9 cellular contexts compared by ENCODE assay signal in the genomic region with DNA sequence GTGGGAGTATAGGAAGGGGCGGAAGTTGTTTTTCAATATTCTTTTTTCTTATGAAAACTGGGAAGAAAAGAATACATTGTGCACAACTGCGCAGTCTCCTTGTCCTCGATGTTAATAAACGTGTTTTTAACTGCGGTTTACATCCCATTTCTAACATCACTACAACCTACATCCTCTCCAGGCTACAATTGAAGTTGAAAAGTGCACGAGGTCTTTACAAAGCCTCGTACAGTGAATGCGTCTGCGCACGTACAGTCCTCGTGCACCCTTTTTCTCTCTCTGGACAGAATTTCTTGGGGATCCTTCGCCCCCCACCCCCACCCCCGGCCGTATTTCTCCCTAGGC.
DNase-seq lines count a peak whose midpoint lies in the region; ATAC-seq and TF ChIP-seq lines count a peak whose summit lies in the region.
"Had no signal": no experiment of that assay in that cellular context is flagged by ENCODE, and none has a peak within 500 bp of the region (broad histone marks: within the 10 kb centered on the region; RNA-seq: fewer than 3 reads in every experiment).

No MANE protein-coding gene starts in this region.

- H3K9ac ChIP-seq in colonic mucosa (ENCODE audit: low read depth in 2 of 2, low read length in 2 of 2): no peak overlapping the region

- H3K4me3 ChIP-seq in heart right ventricle (peak overlapping the region in 9 of 10 donors; percentile 17 to 57 (median 52)), colonic mucosa (peak overlapping the region; percentile 35), muscle layer of duodenum (ENCODE audit: low read depth in 1 of 2, low read length in 2 of 2) (peak overlapping the region; percentile 39 to 59), upper lobe of left lung (peak overlapping the region in 3 of 4 donors; percentile 40 to 52 (median 46))

- H3K9me3 ChIP-seq in heart right ventricle (no peaks in the 10 kb centered on the region), colonic mucosa (no peaks in the 10 kb centered on the region), muscle layer of duodenum (ENCODE audit: control insufficient read depth in 1 of 2, low read length in 2 of 2) (no peaks in the 10 kb centered on the region), upper lobe of left lung (no peaks in the 10 kb centered on the region)

- peak in 2 of 8 donors; percentile 12 to 16 for ATAC-seq in heart right ventricle
- no peak for ATAC-seq in left cardiac atrium
- no peak for ATAC-seq in upper lobe of left lung (ENCODE audit: low FRiP score in 2 of 2)
- ATAC-seq in HG02623 (IDR thresholded peaks at IDR 0.05; ENCODE audit: unreplicated experiment): no peak

- no peaks in the 10 kb centered on the region for H3K36me3 ChIP-seq in heart right ventricle
- no peaks in the 10 kb centered on the region for H3K36me3 ChIP-seq in colonic mucosa
- no peaks in the 10 kb centered on the region for H3K36me3 ChIP-seq in muscle layer of duodenum (ENCODE audit: control insufficient read depth in 1 of 2, insufficient read depth in 2 of 2, low read length in 2 of 2)
- no peaks in the 10 kb centered on the region for H3K36me3 ChIP-seq in upper lobe of left lung

- no peak for DNase-seq in heart right ventricle
- no peak for DNase-seq in left cardiac atrium
- DNase-seq in colonic mucosa: no peak
- DNase-seq in upper lobe of left lung: no peak
- DNase-seq in OCI-M2 (lab: John Stamatoyannopoulos, UW; ENCODE audit: unreplicated experiment): no peak
- no peak for DNase-seq in NCI-H748 (lab: John Stamatoyannopoulos, UW; ENCODE audit: unreplicated experiment)
- DNase-seq: NCI-H526 treated with DMSO at 0.1 percent for 48 hours had no signal

- TF ChIP-seq CTCF in heart right ventricle (IDR thresholded peaks at IDR 0.05) (no peak), colonic mucosa (IDR thresholded peaks at IDR 0.05) (no peak), upper lobe of left lung (IDR thresholded peaks at IDR 0.05) (no peak)

- H3K27ac ChIP-seq in heart right ventricle (peak overlapping the region in 3 of 10 donors; percentile 25 to 56 (median 53)), colonic mucosa (no peak overlapping the region), muscle layer of duodenum (ENCODE audit: low read length) (no peak overlapping the region), upper lobe of left lung (no peak overlapping the region)

- H3K4me1 ChIP-seq in heart right ventricle (peaks cover 0 to 12% (median 4%) of the 10 kb centered on the region in 9 donors), colonic mucosa (no peaks in the 10 kb centered on the region), muscle layer of duodenum (ENCODE audit: control insufficient read depth in 1 of 2, insufficient read depth in 2 of 2, low read length in 2 of 2) (no peaks in the 10 kb centered on the region), upper lobe of left lung (peaks cover 0 to 15% (median 5%) of the 10 kb centered on the region in 4 donors)

- TF ChIP-seq EP300 in upper lobe of left lung (IDR thresholded peaks at IDR 0.05): no peak

- WGBS in heart right ventricle, 2 donors: 34 to 46% methylated on average over 14 of the region's 14 CpGs
- 15 to 22% methylated on average over 14 of the region's 14 CpGs for WGBS in upper lobe of left lung, 2 donors

- intact Hi-C loops in heart right ventricle (cut with DNase I): loop anchor here in 1 of 10 donors (5.0 kb wide), 1 partner anchor 49 kb away; no protein-coding TSS in a partner anchor
- intact Hi-C loops in left cardiac atrium (cut with DNase I): no loop called here
- intact Hi-C loops in colonic mucosa (cut with DNase I): no loop called here

- no peak for TF ChIP-seq POLR2A in upper lobe of left lung (IDR thresholded peaks at IDR 0.05)

- peaks cover 0 to 38% (median 16%) of the 10 kb centered on the region in 7 donors for H3K27me3 ChIP-seq in heart right ventricle
- H3K27me3 ChIP-seq in colonic mucosa: no peaks in the 10 kb centered on the region
- no peaks in the 10 kb centered on the region for H3K27me3 ChIP-seq in muscle layer of duodenum (ENCODE audit: low read depth, low read length)
- peaks cover 0 to 12% (median 3%) of the 10 kb centered on the region in 4 donors for H3K27me3 ChIP-seq in upper lobe of left lung
